20 cellular contexts compared by ENCODE assay signal in genomic region chr17:59424331-59424730, GRCh38.
DNase-seq lines count a peak whose midpoint lies in the region; ATAC-seq, FAIRE-seq and TF ChIP-seq lines count a peak whose summit lies in the region.
"Had no signal": no experiment of that assay in that cellular context is flagged by ENCODE, and none has a peak within 500 bp of the region (broad histone marks: within the 10 kb centered on the region; RNA-seq: fewer than 3 reads in every experiment).

No MANE protein-coding gene starts in this region.

- no peak overlapping the region for H3K4ac ChIP-seq in IMR-90 (ENCODE audit: low read depth, low read length)

- peaks cover 8% of the 10 kb centered on the region for H3K4me1 ChIP-seq in IMR-90 (ENCODE audit: control insufficient read depth, insufficient read depth, low read length)
- peaks cover 50 to 61% of the 10 kb centered on the region in 2 donors for H3K4me1 ChIP-seq in kidney (ENCODE audit: control insufficient read depth in 1 of 2, insufficient read depth in 1 of 2, low read depth in 1 of 2, low read length in 2 of 2)
- H3K4me1 ChIP-seq in skeletal muscle tissue (ENCODE audit: control insufficient read depth in 3 of 3, insufficient read depth in 3 of 3, low read length in 3 of 3) = peaks cover 66 to 72% (median 71%) of the 10 kb centered on the region in 3 donors
- H3K4me1 ChIP-seq: breast epithelium had no signal

- ATAC-seq in IMR-90 (ENCODE audit: low read depth) (no peak), HG02884 (IDR thresholded peaks at IDR 0.05; ENCODE audit: unreplicated experiment) (no peak)
- ATAC-seq: Panc1 had no signal

- TF ChIP-seq CTCF in IMR-90 (conservative IDR thresholded peaks at IDR 0.05; ENCODE audit: low read depth, low read length) (no peak), chondrocyte (IDR thresholded peaks at IDR 0.05) (no peak), kidney (IDR thresholded peaks at IDR 0.05; ENCODE audit: borderline replicate concordance, extremely low read depth, insufficient read depth) (no peak)

- DNase-seq in IMR-90 (no peak), chondrocyte (ENCODE audit: low spot score) (no peak), kidney (no peak), HuH-7.5 (ENCODE audit: low spot score) (no peak), 8988T (no peak), NCI-H2171 (lab: John Stamatoyannopoulos, UW) (no peak)
- DNase-seq: activated B cell treated with CpG ODN at 0.5 μM for 24 hours, activated gamma-delta T cell treated with Interleukin-2 at 50 U/mL for 16 hours, COR-L47, foreskin melanocyte, midbrain, NCI-H2081, NCI-H69, occipital lobe had no signal

- peaks cover 3% of the 10 kb centered on the region for H3K9me3 Mint-ChIP-seq in chondrocyte (ENCODE audit: low read depth)
- H3K9me3 Mint-ChIP-seq: activated B cell treated with CpG ODN at 0.5 μM for 24 hours had no signal

- H3K36me3 ChIP-seq in IMR-90 (ENCODE audit: control insufficient read depth, insufficient read depth, low read length) = no peaks in the 10 kb centered on the region
- no peaks in the 10 kb centered on the region for H3K36me3 ChIP-seq in kidney (ENCODE audit: control insufficient read depth in 1 of 2, insufficient read depth in 2 of 2, low read length in 2 of 2)
- no peaks in the 10 kb centered on the region for H3K36me3 ChIP-seq in skeletal muscle tissue (ENCODE audit: control insufficient read depth in 3 of 3, insufficient read depth in 3 of 3, low read length in 3 of 3)
- H3K36me3 ChIP-seq: breast epithelium had no signal

- H3K27me3 ChIP-seq in IMR-90 (ENCODE audit: control insufficient read depth, insufficient read depth, low read length) (peaks cover 5% of the 10 kb centered on the region; the same call in 1 of the 2 replicates), skeletal muscle tissue (ENCODE audit: control insufficient read depth in 3 of 3, insufficient read depth in 3 of 3, low read length in 3 of 3) (no peaks in the 10 kb centered on the region)
- H3K27me3 ChIP-seq: breast epithelium had no signal

- no peaks in the 10 kb centered on the region for H3K27me3 Mint-ChIP-seq in chondrocyte (ENCODE audit: low read depth)
- H3K27me3 Mint-ChIP-seq: activated B cell treated with CpG ODN at 0.5 μM for 24 hours had no signal

- no peak overlapping the region for H3K23ac ChIP-seq in IMR-90 (ENCODE audit: low read depth, low read length)

- H3K27ac ChIP-seq in IMR-90 (ENCODE audit: insufficient read depth, low read length) (no peak overlapping the region), kidney (ENCODE audit: low read depth in 2 of 2, low read length in 2 of 2) (peak overlapping the region; percentile 77 to 92), skeletal muscle tissue (ENCODE audit: low read depth, low read length) (peak overlapping the region; percentile 99)

- no peak overlapping the region for H3K14ac ChIP-seq in IMR-90 (replicated peaks; ENCODE audit: low read depth, low read length)

- H3K9me3 ChIP-seq in IMR-90 (ENCODE audit: control insufficient read depth, insufficient read depth, low read length) = peaks cover 2% of the 10 kb centered on the region; the same call in 1 of the 2 replicates
- no peaks in the 10 kb centered on the region for H3K9me3 ChIP-seq in kidney (ENCODE audit: control insufficient read depth in 1 of 2, low read length in 2 of 2)
- no peaks in the 10 kb centered on the region for H3K9me3 ChIP-seq in skeletal muscle tissue (ENCODE audit: control insufficient read depth in 3 of 3, low read length in 3 of 3)
- H3K9me3 ChIP-seq: breast epithelium had no signal

- H3K27ac Mint-ChIP-seq in chondrocyte (ENCODE audit: unreplicated experiment) = peak overlapping the region; percentile 94
- H3K27ac Mint-ChIP-seq: activated B cell treated with CpG ODN at 0.5 μM for 24 hours had no signal

- no peak overlapping the region for H2BK15ac ChIP-seq in IMR-90 (ENCODE audit: low read depth, low read length)

- no peak overlapping the region for H2BK120ac ChIP-seq in IMR-90 (ENCODE audit: low read depth, low read length)

- H2BK5ac ChIP-seq in IMR-90 (ENCODE audit: low read depth, low read length, poor library complexity, severe bottlenecking) = no peak overlapping the region

- TF ChIP-seq POLR2A in IMR-90 (IDR thresholded peaks at IDR 0.05; ENCODE audit: low read depth, low read length) = no peak

- no peaks in the 10 kb centered on the region for H3K79me1 ChIP-seq in IMR-90 (ENCODE audit: low read depth in 1 of 2, low read length in 2 of 2)

- H3K9ac ChIP-seq in IMR-90 (ENCODE audit: low read depth, low read length) = no peak overlapping the region
- H3K9ac ChIP-seq in kidney (ENCODE audit: low read length in 2 of 2) = peak overlapping the region in 1 of 2 donors; percentile 32
- H3K9ac ChIP-seq in skeletal muscle tissue (ENCODE audit: low read depth in 1 of 3, low read length in 3 of 3) = peak overlapping the region; percentile 88 to 90 (median 89)

- FAIRE-seq in kidney (lab: Jason Lieb, UNC) = no peak
- FAIRE-seq: endometrium had no signal

- H2AFZ ChIP-seq in IMR-90 (replicated peaks; ENCODE audit: low read length, poor library complexity) = no peak overlapping the region

- H3K4me3 ChIP-seq in IMR-90 (ENCODE audit: insufficient read depth, low read depth, low read length) (no peak overlapping the region), kidney (ENCODE audit: low read length in 2 of 2) (no peak overlapping the region), skeletal muscle tissue (ENCODE audit: low read length in 3 of 3) (peak overlapping the region; percentile 34 to 66 (median 53))
- H3K4me3 ChIP-seq: breast epithelium, skin epidermis had no signal

- no peak overlapping the region for H4K5ac ChIP-seq in IMR-90 (ENCODE audit: low read depth, low read length)

- H4K8ac ChIP-seq in IMR-90 (ENCODE audit: low read depth in 2 of 2, low read length in 2 of 2) = no peak overlapping the region

- POLR2A ChIA-PET in IMR-90 (lab: Charles Lee; ENCODE audit: unreplicated experiment) = no interaction called here

- dilution Hi-C loops in IMR-90 (cut with HindIII; ENCODE audit: low sequenced_read_pairs, unreplicated experiment) = no loop called here

- H2AK5ac ChIP-seq in IMR-90 (ENCODE audit: low read depth, low read length) = no peak overlapping the region

- CTCF ChIA-PET in IMR-90 (lab: Yijun Ruan, JAX) = no interaction called here

- no peak overlapping the region for H2AK9ac ChIP-seq in IMR-90 (replicated peaks; ENCODE audit: low read depth, low read length, poor library complexity)

- peak overlapping the region; percentile 62; the same call in 1 of the 2 replicates for H2BK20ac ChIP-seq in IMR-90 (ENCODE audit: low read depth, low read length)

- no peak overlapping the region for H3K4me2 ChIP-seq in IMR-90 (ENCODE audit: low read depth, low read length)

- no TSS peak for BruUV-seq in IMR-90 (replicated peaks; lab: Mats Ljungman, UMichigan)

- no peak overlapping the region for H3K4me3 Mint-ChIP-seq in chondrocyte (ENCODE audit: unreplicated experiment)
- H3K4me3 Mint-ChIP-seq: activated B cell treated with CpG ODN at 0.5 μM for 24 hours had no signal

- peaks cover 1% of the 10 kb centered on the region for H3K36me3 Mint-ChIP-seq in chondrocyte (ENCODE audit: low read depth)

- H4K91ac ChIP-seq in IMR-90 (ENCODE audit: insufficient read depth, low read depth, low read length) = no peak overlapping the region

- H3K4me1 Mint-ChIP-seq in chondrocyte (ENCODE audit: low read depth) = peaks cover 65% of the 10 kb centered on the region
- H3K4me1 Mint-ChIP-seq: activated B cell treated with CpG ODN at 0.5 μM for 24 hours had no signal

- no CpG with 5 or more reads among the region's 4 CpGs for WGBS in IMR-90 (ENCODE audit: extremely low coverage in 2 of 2, insufficient read length in 1 of 2), 2 experiments

- in situ Hi-C loops in IMR-90 (cut with MboI; ENCODE audit: low sequenced_read_pairs) = no loop called here

- peaks cover 4% of the 10 kb centered on the region; the same call in 1 of the 2 replicates for H3K9me1 ChIP-seq in IMR-90 (ENCODE audit: insufficient read depth, low read length)

- H3K18ac ChIP-seq in IMR-90 (ENCODE audit: low read depth, low read length) = no peak overlapping the region

- no peak for TF ChIP-seq RAD21 in IMR-90 (IDR thresholded peaks at IDR 0.05; ENCODE audit: low read length)

- no peak overlapping the region for H3K56ac ChIP-seq in IMR-90 (ENCODE audit: extremely low read depth, insufficient read depth, low read length)

- H4K20me1 ChIP-seq in IMR-90 (ENCODE audit: insufficient read depth, low read length) = no peaks in the 10 kb centered on the region

- intact Hi-C loops in IMR-90 (cut with micrococcal nuclease) = loop anchor here (5.0 kb wide), 1 partner anchor 52 kb away; no protein-coding TSS in a partner anchor
- intact Hi-C loops in kidney (cut with DNase I) = no loop called here

TF ChIP-seq in IMR-90, 13 proteins besides CTCF, POLR2A, EP300 and RAD21:
- TF ChIP-seq MXI1 (IDR thresholded peaks at IDR 0.05; ENCODE audit: borderline replicate concordance, low read depth, low read length) = no peak
- TF ChIP-seq MAZ (IDR thresholded peaks at IDR 0.05; ENCODE audit: borderline replicate concordance, low read depth, low read length) = no peak
- no peak for TF ChIP-seq SMC3 (IDR thresholded peaks at IDR 0.05; ENCODE audit: low read depth, low read length)
- TF ChIP-seq FOS (IDR thresholded peaks at IDR 0.05; ENCODE audit: low read depth, low read length) = no peak
- TF ChIP-seq CEBPB (IDR thresholded peaks at IDR 0.05; ENCODE audit: low read depth, low read length) = no peak
- TF ChIP-seq, protein P1, sequence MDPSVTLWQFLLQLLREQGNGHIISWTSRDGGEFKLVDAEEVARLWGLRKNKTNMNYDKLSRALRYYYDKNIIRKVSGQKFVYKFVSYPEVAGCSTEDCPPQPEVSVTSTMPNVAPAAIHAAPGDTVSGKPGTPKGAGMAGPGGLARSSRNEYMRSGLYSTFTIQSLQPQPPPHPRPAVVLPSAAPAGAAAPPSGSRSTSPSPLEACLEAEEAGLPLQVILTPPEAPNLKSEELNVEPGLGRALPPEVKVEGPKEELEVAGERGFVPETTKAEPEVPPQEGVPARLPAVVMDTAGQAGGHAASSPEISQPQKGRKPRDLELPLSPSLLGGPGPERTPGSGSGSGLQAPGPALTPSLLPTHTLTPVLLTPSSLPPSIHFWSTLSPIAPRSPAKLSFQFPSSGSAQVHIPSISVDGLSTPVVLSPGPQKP (IDR thresholded peaks at IDR 0.05; ENCODE audit: borderline replicate concordance, low read depth, low read length) = no peak
- no peak for TF ChIP-seq RFX5 (IDR thresholded peaks at IDR 0.05; ENCODE audit: low read depth, low read length)
- TF ChIP-seq NFE2L2 (IDR thresholded peaks at IDR 0.05; ENCODE audit: low read depth, low read length) = no peak
- no peak for TF ChIP-seq MAFK (IDR thresholded peaks at IDR 0.05; ENCODE audit: low read depth, low read length)
- no peak for TF ChIP-seq RCOR1 (IDR thresholded peaks at IDR 0.05; ENCODE audit: insufficient replicate concordance, low read length)

Comparison
In these comparisons a context has a peak if more than half of its experiments do, and no peak if none do; other contexts are left out.
1. H3K4me3 ChIP-seq: peak in skeletal muscle tissue (3 of 3); none in IMR-90 (single experiment) and kidney (0 of 2).